ENCODE assay signal across 25 cellular contexts in genomic region chr14:79638647-79639266, GRCh38.
DNase-seq lines count a peak whose midpoint lies in the region; ATAC-seq and TF ChIP-seq lines count a peak whose summit lies in the region.
"Had no signal": no experiment of that assay in that cellular context is flagged by ENCODE, and none has a peak within 500 bp of the region (broad histone marks: within the 10 kb centered on the region; RNA-seq: fewer than 3 reads in every experiment).

No MANE protein-coding gene starts in this region.

- TF ChIP-seq CTCF in SK-N-SH (IDR thresholded peaks at IDR 0.05) = no peak

- CTCF ChIA-PET in SK-N-SH (lab: Yijun Ruan, JAX) = no interaction called here

- no peak for TF ChIP-seq EP300 in SK-N-SH (IDR thresholded peaks at IDR 0.05; ENCODE audit: borderline replicate concordance in 1 of 2, low read depth in 1 of 2, low read length in 1 of 2)

- H3K9me2 ChIP-seq in SK-N-SH = no peaks in the 10 kb centered on the region

- POLR2A ChIA-PET in SK-N-SH (lab: Yijun Ruan, JAX) = no interaction called here

- no peak overlapping the region for H3K4me3 ChIP-seq in SK-N-SH (ENCODE audit: low read depth in 2 of 2, low read length in 1 of 2)
- H3K4me3 ChIP-seq: esophagus muscularis mucosa, tibial artery had no signal

- no peaks in the 10 kb centered on the region for H3K9me3 ChIP-seq in SK-N-SH
- H3K9me3 ChIP-seq: esophagus muscularis mucosa, neutrophil, tibial artery had no signal

- WGBS in SK-N-SH (ENCODE audit: low lambda C conversion rate) = 32% methylated on average over 6 of the region's 6 CpGs

- TF ChIP-seq RAD21 in SK-N-SH (IDR thresholded peaks at IDR 0.05; ENCODE audit: low read length) = no peak

- no peak overlapping the region for H3K9ac ChIP-seq in SK-N-SH

- no peak overlapping the region for H3K27ac ChIP-seq in SK-N-SH (ENCODE audit: low read depth in 2 of 2, low read length in 1 of 2)
- H3K27ac ChIP-seq: brain microvascular endothelial cell, esophagus muscularis mucosa, neutrophil, tibial artery had no signal

- H2AFZ ChIP-seq in SK-N-SH (ENCODE audit: low read depth) = no peak overlapping the region

- H3K36me3 ChIP-seq in SK-N-SH (replicated peaks in 1 of 2; ENCODE audit: control insufficient read depth in 1 of 2, insufficient read depth in 2 of 2, low read length in 1 of 2) = no peaks in the 10 kb centered on the region
- H3K36me3 ChIP-seq: brain microvascular endothelial cell, esophagus muscularis mucosa, neutrophil, tibial artery had no signal

- peak; percentile 88 for DNase-seq in DMS 273 (lab: John Stamatoyannopoulos, UW; ENCODE audit: unreplicated experiment)
- peak; percentile 91 for DNase-seq in NCI-H446 treated with DMSO at 0.1 percent for 48 hours (lab: John Stamatoyannopoulos, UW)
- peak; percentile 1 to 8 for DNase-seq in hippocampal formation (lab: John Stamatoyannopoulos, UW)
- DNase-seq in posterior cingulate gyrus = peak in 7 of 10 donors; percentile 20 to 88 (median 32)
- no peak for DNase-seq in activated CD4-positive, alpha-beta T cell treated with anti-CD3 and anti-CD28 coated beads for 1 hour
- DNase-seq in SK-N-SH = no peak
- no peak for DNase-seq in NCI-H2196 (lab: John Stamatoyannopoulos, UW; ENCODE audit: unreplicated experiment)
- DNase-seq: ACHN; activated CD4-positive, CD25-positive, alpha-beta regulatory T cell treated with anti-CD3 and anti-CD28 coated beads, Interleukin-2, amount 50 U/mL, for 72 hours; activated effector memory CD4-positive, alpha-beta T cell treated with anti-CD3 and anti-CD28 coated beads, Interleukin-2, amount 50 U/mL, for 16 hours; brain microvascular endothelial cell; Calu3; EL; foreskin melanocyte; NCI-H1930; NK-92 treated with Interleukin-12 subunit alpha and Interleukin-12 subunit beta, amount 100 ng/mL, for 24 hours; SHP77; stimulated activated CD4-positive, alpha-beta T cell treated with anti-CD3 and anti-CD28 coated beads, Interleukin-4, amount 100 ng/mL, for 24 hours; stimulated activated naive CD4-positive, alpha-beta T cell; T-cell; tibial artery had no signal

- no peaks in the 10 kb centered on the region for H3K79me2 ChIP-seq in SK-N-SH (ENCODE audit: insufficient read depth)

- ATAC-seq in HG03108 (IDR thresholded peaks at IDR 0.05; ENCODE audit: unreplicated experiment) = no peak
- ATAC-seq: HCT116, T-cell had no signal

- no peaks in the 10 kb centered on the region for H3K27me3 ChIP-seq in SK-N-SH (ENCODE audit: insufficient read depth)
- H3K27me3 ChIP-seq: brain microvascular endothelial cell, esophagus muscularis mucosa, neutrophil, tibial artery had no signal

- no peak overlapping the region for H3K4me2 ChIP-seq in SK-N-SH

- intact Hi-C loops in posterior cingulate gyrus (cut with DNase I) = no loop called here

- no peaks in the 10 kb centered on the region for H4K20me1 ChIP-seq in SK-N-SH (ENCODE audit: insufficient read depth)

- H3K4me1 ChIP-seq in SK-N-SH (ENCODE audit: control insufficient read depth in 1 of 2, insufficient read depth in 2 of 2, low read depth in 1 of 2, low read length in 1 of 2) = no peaks in the 10 kb centered on the region
- H3K4me1 ChIP-seq: tibial artery had no signal

- H3F3A ChIP-seq in SK-N-SH (replicated peaks; ENCODE audit: insufficient read depth) = no peaks in the 10 kb centered on the region

TF ChIP-seq in SK-N-SH, 30 proteins besides CTCF, POLR2A, EP300 and RAD21:
- TF ChIP-seq EZH2phosphoT487 (IDR thresholded peaks at IDR 0.05; ENCODE audit: borderline replicate concordance, low read depth) (no peak), TAF1 (IDR thresholded peaks at IDR 0.05; ENCODE audit: borderline replicate concordance, low read depth, low read length) (no peak), TCF12 (IDR thresholded peaks at IDR 0.05) (no peak), MXI1 (IDR thresholded peaks at IDR 0.05; ENCODE audit: low read depth, low read length) (no peak), SIN3A (IDR thresholded peaks at IDR 0.05; ENCODE audit: borderline replicate concordance, low read depth, low read length) (no peak), RCOR1 (IDR thresholded peaks at IDR 0.05; ENCODE audit: low read length) (no peak), USF1 (IDR thresholded peaks at IDR 0.05; ENCODE audit: borderline replicate concordance, low read depth) (no peak), RFX5 (IDR thresholded peaks at IDR 0.05; ENCODE audit: low read length) (no peak), SMC3 (IDR thresholded peaks at IDR 0.05; ENCODE audit: low read depth, low read length) (no peak), FOXM1 (IDR thresholded peaks at IDR 0.05; ENCODE audit: low read depth) (no peak)
TF ChIP-seq in SK-N-SH: peak in this region for 0.

Comparison
In these comparisons a context has a peak if more than half of its experiments do, and no peak if none do; other contexts are left out.
1. DNase-seq: peak in DMS 273 (single experiment), NCI-H446 treated with DMSO at 0.1 percent for 48 hours (single experiment), hippocampal formation (2 of 2) and posterior cingulate gyrus (7 of 10); none in activated CD4-positive, alpha-beta T cell treated with anti-CD3 and anti-CD28 coated beads for 1 hour (single experiment), SK-N-SH (single experiment) and NCI-H2196 (single experiment).